Comparison of ENCODE assay signal across 8 cellular contexts in the genomic region with DNA sequence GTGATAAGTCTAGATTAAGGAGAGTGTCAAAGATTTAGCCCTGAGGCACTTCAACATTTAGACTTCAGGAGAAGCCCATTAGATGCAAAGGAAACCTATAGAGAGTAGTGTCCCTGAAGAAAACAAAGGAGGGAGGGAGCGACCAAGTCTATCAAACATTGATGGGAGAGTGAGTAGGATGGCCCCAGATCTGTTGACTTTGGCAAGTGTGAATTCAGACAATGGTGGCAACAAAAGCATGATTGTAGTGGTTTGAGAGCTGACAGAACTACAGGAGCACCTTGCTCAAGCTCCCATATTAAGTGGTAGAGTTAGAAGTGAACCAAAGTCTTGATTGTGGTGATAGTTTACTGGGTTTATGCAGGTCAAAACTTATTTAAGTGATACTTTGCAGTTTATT. TPM values are rescaled to one million over a fixed set of nuclear protein-coding genes. Genes with fewer than 3 reads are reported as not detected.
DNase-seq lines count a peak whose midpoint lies in the region; ATAC-seq and TF ChIP-seq lines count a peak whose summit lies in the region.

No MANE protein-coding gene starts in this region.

- H3K9me3 ChIP-seq in iPS-20b (ENCODE audit: insufficient read depth, low read depth, low read length) (no peaks in the 10 kb centered on the region), subcutaneous abdominal adipose tissue (ENCODE audit: control insufficient read depth in 5 of 5, low read length in 5 of 5) (no peaks in the 10 kb centered on the region), mucosa of descending colon (no peaks in the 10 kb centered on the region)

- H3K27ac ChIP-seq in iPS-20b (ENCODE audit: low read length): no peak overlapping the region
- H3K27ac ChIP-seq in subcutaneous abdominal adipose tissue (ENCODE audit: low read depth, low read length): no peak overlapping the region

- H3K36me3 Mint-ChIP-seq in T-helper 2 cell treated with Interferon-gamma antibody and Interleukin-4, amounts not matched to agents 5 μg/mL and 100 μg/mL, for 36 hours (ENCODE audit: low read depth): peaks cover 22% of the 10 kb centered on the region
- H3K36me3 Mint-ChIP-seq in activated T-helper 1 cell treated with anti-CD3 and anti-CD28 coated beads, Interleukin-12 subunit alpha, Interleukin-12 subunit beta, Interleukin-2, Interleukin-4 antibody, amounts not matched to agents 30 ng/mL and 10 ng/mL and 1 ng/mL, durations not matched to agents 14 hours and 24 hours and 36 hours (ENCODE audit: low read depth): peaks cover 18% of the 10 kb centered on the region

- intact Hi-C loops in activated T-helper 1 cell treated with anti-CD3 and anti-CD28 coated beads, Interleukin-12 subunit alpha, Interleukin-12 subunit beta, Interleukin-2, Interleukin-4 antibody, amounts not matched to agents 30 ng/mL and 10 ng/mL and 1 ng/mL, durations not matched to agents 14 hours and 24 hours and 36 hours (cut with micrococcal nuclease): loop anchor here (2.0 kb wide), 1 partner anchor 117 kb away; a partner anchor contains a TSS
- intact Hi-C loops in mucosa of descending colon (cut with DNase I, micrococcal nuclease): no loop called here

- no peaks in the 10 kb centered on the region for H3K27me3 Mint-ChIP-seq in T-helper 2 cell treated with Interferon-gamma antibody and Interleukin-4, amounts not matched to agents 5 μg/mL and 100 μg/mL, for 36 hours (ENCODE audit: low read depth)
- no peaks in the 10 kb centered on the region for H3K27me3 Mint-ChIP-seq in activated T-helper 1 cell treated with anti-CD3 and anti-CD28 coated beads, Interleukin-12 subunit alpha, Interleukin-12 subunit beta, Interleukin-2, Interleukin-4 antibody, amounts not matched to agents 30 ng/mL and 10 ng/mL and 1 ng/mL, durations not matched to agents 14 hours and 24 hours and 36 hours (ENCODE audit: insufficient read depth)

- H3K4me3 Mint-ChIP-seq in T-helper 2 cell treated with Interferon-gamma antibody and Interleukin-4, amounts not matched to agents 5 μg/mL and 100 μg/mL, for 36 hours: peak overlapping the region; percentile 98
- H3K4me3 Mint-ChIP-seq in activated T-helper 1 cell treated with anti-CD3 and anti-CD28 coated beads, Interleukin-12 subunit alpha, Interleukin-12 subunit beta, Interleukin-2, Interleukin-4 antibody, amounts not matched to agents 30 ng/mL and 10 ng/mL and 1 ng/mL, durations not matched to agents 14 hours and 24 hours and 36 hours: peak overlapping the region; percentile 98

- TF ChIP-seq CTCF in mucosa of descending colon (IDR thresholded peaks at IDR 0.05): no peak

- no peak for ATAC-seq in HG03460 (IDR thresholded peaks at IDR 0.05; ENCODE audit: unreplicated experiment)
- ATAC-seq in mucosa of descending colon: no peak

- peak overlapping the region; percentile 87; the same call in 1 of the 2 replicates for H3K9ac ChIP-seq in iPS-20b (ENCODE audit: low read depth, low read length)
- H3K9ac ChIP-seq in subcutaneous abdominal adipose tissue (ENCODE audit: low read length in 5 of 5): peak overlapping the region in 4 of 5 donors; percentile 84 to 97 (median 90)

- peak overlapping the region; percentile 14 for H3K27ac Mint-ChIP-seq in T-helper 2 cell treated with Interferon-gamma antibody and Interleukin-4, amounts not matched to agents 5 μg/mL and 100 μg/mL, for 36 hours
- H3K27ac Mint-ChIP-seq in activated T-helper 1 cell treated with anti-CD3 and anti-CD28 coated beads, Interleukin-12 subunit alpha, Interleukin-12 subunit beta, Interleukin-2, Interleukin-4 antibody, amounts not matched to agents 30 ng/mL and 10 ng/mL and 1 ng/mL, durations not matched to agents 14 hours and 24 hours and 36 hours: peak overlapping the region; percentile 18

- H3K36me3 ChIP-seq in iPS-20b (ENCODE audit: insufficient read depth, low read depth, low read length) (peaks cover 25% of the 10 kb centered on the region), subcutaneous abdominal adipose tissue (ENCODE audit: control insufficient read depth in 5 of 5, insufficient read depth in 5 of 5, low read length in 5 of 5) (peaks cover 0 to 4% (median 0%) of the 10 kb centered on the region in 5 donors), mucosa of descending colon (ENCODE audit: low read depth) (no peaks in the 10 kb centered on the region)

- H3K27me3 ChIP-seq in iPS-20b (ENCODE audit: insufficient read depth, low read length) (peaks cover 16% of the 10 kb centered on the region), subcutaneous abdominal adipose tissue (ENCODE audit: control insufficient read depth in 5 of 5, insufficient read depth in 4 of 5, low read length in 5 of 5) (no peaks in the 10 kb centered on the region)

- H3K4me1 ChIP-seq in iPS-20b (ENCODE audit: insufficient read depth, low read length) (peaks cover 10% of the 10 kb centered on the region; the same call in 1 of the 2 replicates), subcutaneous abdominal adipose tissue (ENCODE audit: control insufficient read depth in 5 of 5, insufficient read depth in 5 of 5, low read length in 5 of 5) (peaks cover 3 to 41% (median 32%) of the 10 kb centered on the region in 5 donors), mucosa of descending colon (ENCODE audit: low read depth) (peaks cover 29% of the 10 kb centered on the region)

- DNase-seq in T-helper 2 cell treated with Interferon-gamma antibody and Interleukin-4, amounts not matched to agents 5 μg/mL and 100 μg/mL, for 36 hours (ENCODE audit: low spot score): no peak
- DNase-seq in T-helper 2 cell (no peak), UCSD-AML1 (lab: John Stamatoyannopoulos, UW; ENCODE audit: unreplicated experiment) (no peak), mucosa of descending colon (no peak)
- DNase-seq in activated T-helper 1 cell treated with anti-CD3 and anti-CD28 coated beads, Interleukin-12 subunit alpha, Interleukin-12 subunit beta, Interleukin-2, Interleukin-4 antibody, amounts not matched to agents 30 ng/mL and 10 ng/mL and 1 ng/mL, durations not matched to agents 14 hours and 24 hours and 36 hours (ENCODE audit: low spot score): no peak

- H3K4me3 ChIP-seq in iPS-20b (ENCODE audit: low read length) (peak overlapping the region; percentile 87), subcutaneous abdominal adipose tissue (ENCODE audit: low read depth in 1 of 5, low read length in 5 of 5) (peak overlapping the region; percentile 81 to 95 (median 90)), mucosa of descending colon (no peak overlapping the region)

- H3K9me3 Mint-ChIP-seq in T-helper 2 cell treated with Interferon-gamma antibody and Interleukin-4, amounts not matched to agents 5 μg/mL and 100 μg/mL, for 36 hours: no peaks in the 10 kb centered on the region
- no peaks in the 10 kb centered on the region for H3K9me3 Mint-ChIP-seq in activated T-helper 1 cell treated with anti-CD3 and anti-CD28 coated beads, Interleukin-12 subunit alpha, Interleukin-12 subunit beta, Interleukin-2, Interleukin-4 antibody, amounts not matched to agents 30 ng/mL and 10 ng/mL and 1 ng/mL, durations not matched to agents 14 hours and 24 hours and 36 hours

- peaks cover 45% of the 10 kb centered on the region for H3K4me1 Mint-ChIP-seq in T-helper 2 cell treated with Interferon-gamma antibody and Interleukin-4, amounts not matched to agents 5 μg/mL and 100 μg/mL, for 36 hours (ENCODE audit: low read depth)
- H3K4me1 Mint-ChIP-seq in activated T-helper 1 cell treated with anti-CD3 and anti-CD28 coated beads, Interleukin-12 subunit alpha, Interleukin-12 subunit beta, Interleukin-2, Interleukin-4 antibody, amounts not matched to agents 30 ng/mL and 10 ng/mL and 1 ng/mL, durations not matched to agents 14 hours and 24 hours and 36 hours (ENCODE audit: low read depth): peaks cover 62% of the 10 kb centered on the region

RNA-seq across cellular contexts. Expression of a gene that starts 1.0 kb away (rescaled TPM):
- total RNA-seq in activated T-helper 1 cell treated with anti-CD3 and anti-CD28 coated beads, Interleukin-12 subunit alpha, Interleukin-12 subunit beta, Interleukin-2, Interleukin-4 antibody, amounts not matched to agents 30 ng/mL and 10 ng/mL and 1 ng/mL, durations not matched to agents 14 hours and 24 hours and 36 hours: 115 and 120 TPM in 2 replicates
- 10 to 100 TPM; 43.0 to 56.0 (median 45.8) TPM for total RNA-seq in mucosa of descending colon

RNA-seq across cellular contexts. Expression of a gene that starts 13.2 kb away (rescaled TPM):
- 41.6 and 42.1 TPM in 2 replicates for total RNA-seq in activated T-helper 1 cell treated with anti-CD3 and anti-CD28 coated beads, Interleukin-12 subunit alpha, Interleukin-12 subunit beta, Interleukin-2, Interleukin-4 antibody, amounts not matched to agents 30 ng/mL and 10 ng/mL and 1 ng/mL, durations not matched to agents 14 hours and 24 hours and 36 hours
- 1 to 10 TPM; 4.6 to 9.7 (median 5.9) TPM for total RNA-seq in mucosa of descending colon

RNA-seq across cellular contexts. Expression of a gene that starts 14.0 kb away (rescaled TPM):
- 86.3 and 92.4 TPM in 2 replicates for total RNA-seq in activated T-helper 1 cell treated with anti-CD3 and anti-CD28 coated beads, Interleukin-12 subunit alpha, Interleukin-12 subunit beta, Interleukin-2, Interleukin-4 antibody, amounts not matched to agents 30 ng/mL and 10 ng/mL and 1 ng/mL, durations not matched to agents 14 hours and 24 hours and 36 hours
- total RNA-seq in mucosa of descending colon: 10 to 100 TPM; 37.8 to 48.1 (median 45.9) TPM

RNA-seq across cellular contexts. Expression of a gene that starts 46.8 kb away (rescaled TPM):
- 124 and 126 TPM in 2 replicates for total RNA-seq in activated T-helper 1 cell treated with anti-CD3 and anti-CD28 coated beads, Interleukin-12 subunit alpha, Interleukin-12 subunit beta, Interleukin-2, Interleukin-4 antibody, amounts not matched to agents 30 ng/mL and 10 ng/mL and 1 ng/mL, durations not matched to agents 14 hours and 24 hours and 36 hours
- 10 to 100 TPM; 68.5 to 80.3 (median 79.2) TPM for total RNA-seq in mucosa of descending colon

RNA-seq across cellular contexts. Expression of a gene that starts 47.4 kb away (rescaled TPM):
- 75.5 and 77.7 TPM in 2 replicates for total RNA-seq in activated T-helper 1 cell treated with anti-CD3 and anti-CD28 coated beads, Interleukin-12 subunit alpha, Interleukin-12 subunit beta, Interleukin-2, Interleukin-4 antibody, amounts not matched to agents 30 ng/mL and 10 ng/mL and 1 ng/mL, durations not matched to agents 14 hours and 24 hours and 36 hours
- 10 to 100 TPM; 38.2 to 63.7 (median 51.1) TPM for total RNA-seq in mucosa of descending colon
